Comparison of ENCODE assay signal across 8 cellular contexts in genomic region chr10:74898201-74898976, GRCh38.
DNase-seq lines count a peak whose midpoint lies in the region; ATAC-seq, FAIRE-seq and TF ChIP-seq lines count a peak whose summit lies in the region.

No MANE protein-coding gene starts in this region.

- intact Hi-C loops in testis (cut with DNase I; ENCODE audit: low total_unique reads) = no loop called here

- peaks cover 1% of the 10 kb centered on the region for H3K9me3 ChIP-seq in thymus (ENCODE audit: control insufficient read depth)
- no peaks in the 10 kb centered on the region for H3K9me3 ChIP-seq in testis

- H3K27ac ChIP-seq in thymus (ENCODE audit: low read depth) = peak overlapping the region; percentile 31
- H3K27ac ChIP-seq in testis = peak overlapping the region in 1 of 2 donors; percentile 47

- 88% methylated on average over 4 of the region's 4 CpGs for WGBS in thymus
- WGBS in testis, 2 donors = 49 to 61% methylated on average over 4 of the region's 4 CpGs

- H3K36me3 Mint-ChIP-seq in activated naive CD4-positive, alpha-beta T cell treated with anti-CD3 and anti-CD28 coated beads, Interleukin-2, amount 10 ng/mL, durations not matched to agents 7 days and 5 days = peaks cover 10% of the 10 kb centered on the region
- H3K36me3 Mint-ChIP-seq in activated T-cell treated with anti-CD3 and anti-CD28 coated beads, Interleukin-2, amount 50 U/mL, for 72 hours (ENCODE audit: insufficient read depth in 2 of 2) = peaks cover 0 to 1% of the 10 kb centered on the region in 2 donors

- FAIRE-seq in RCC 7860 (lab: Jason Lieb, UNC) = no peak
- FAIRE-seq in frontal cortex (lab: Jason Lieb, UNC) = no peak

- CTCF ChIA-PET in activated naive CD4-positive, alpha-beta T cell treated with anti-CD3 and anti-CD28 coated beads, Interleukin-2, amount 10 ng/mL, durations not matched to agents 7 days and 5 days (lab: Charles Lee) = interaction anchor here (0.7 to 1.1 kb wide), 3 partner anchors 24 to 339 kb away, joined by 3 to 4 read pairs (median 3); no protein-coding TSS in a partner anchor

- TF ChIP-seq POLR2A in testis (IDR thresholded peaks at IDR 0.05) = no peak

- DNase-seq in activated naive CD4-positive, alpha-beta T cell treated with anti-CD3 and anti-CD28 coated beads, Interleukin-2, amount 10 ng/mL, durations not matched to agents 7 days and 5 days = peak; percentile 52
- no peak for DNase-seq in activated naive CD4-positive, alpha-beta T cell (lab: John Stamatoyannopoulos, UW)
- DNase-seq in activated T-cell treated with anti-CD3 and anti-CD28 coated beads, Interleukin-2, amount 50 U/mL, for 72 hours = peak; percentile 54 to 55
- DNase-seq in RCC 7860 (ENCODE audit: low spot score) = no peak
- DNase-seq in frontal cortex (ENCODE audit: low spot score in 2 of 2) = no peak
- DNase-seq in testis = no peak

- ATAC-seq in HG03103 (IDR thresholded peaks at IDR 0.05; ENCODE audit: low read depth, unreplicated experiment) = peak; percentile 63
- peak; percentile 95 to 96 for ATAC-seq in activated T-cell treated with anti-CD3 and anti-CD28 coated beads, Interleukin-2, amount 50 U/mL, for 72 hours (replicated peaks in 1 of 2)

- H3K4me3 ChIP-seq in thymus (ENCODE audit: low read length) = no peak overlapping the region
- no peak overlapping the region for H3K4me3 ChIP-seq in testis

- TF ChIP-seq CTCF in testis (IDR thresholded peaks at IDR 0.05) = no peak

- H3K36me3 ChIP-seq in thymus (ENCODE audit: control insufficient read depth, insufficient read depth) = no peaks in the 10 kb centered on the region
- H3K36me3 ChIP-seq in testis (ENCODE audit: low read depth, missing control alignments) = no peaks in the 10 kb centered on the region

- peaks cover 2% of the 10 kb centered on the region for H3K9me3 Mint-ChIP-seq in activated naive CD4-positive, alpha-beta T cell treated with anti-CD3 and anti-CD28 coated beads, Interleukin-2, amount 10 ng/mL, durations not matched to agents 7 days and 5 days
- no peaks in the 10 kb centered on the region for H3K9me3 Mint-ChIP-seq in activated T-cell treated with anti-CD3 and anti-CD28 coated beads, Interleukin-2, amount 50 U/mL, for 72 hours

- peak overlapping the region; percentile 70 for H3K27ac Mint-ChIP-seq in activated naive CD4-positive, alpha-beta T cell treated with anti-CD3 and anti-CD28 coated beads, Interleukin-2, amount 10 ng/mL, durations not matched to agents 7 days and 5 days
- peak overlapping the region; percentile 94 for H3K27ac Mint-ChIP-seq in activated T-cell treated with anti-CD3 and anti-CD28 coated beads, Interleukin-2, amount 50 U/mL, for 72 hours

- peaks cover 9% of the 10 kb centered on the region for H3K4me1 ChIP-seq in thymus (ENCODE audit: control insufficient read depth, insufficient read depth, low read length)
- H3K4me1 ChIP-seq in testis = peaks cover 42% of the 10 kb centered on the region

- no peak overlapping the region for H3K4me3 Mint-ChIP-seq in activated naive CD4-positive, alpha-beta T cell treated with anti-CD3 and anti-CD28 coated beads, Interleukin-2, amount 10 ng/mL, durations not matched to agents 7 days and 5 days
- peak overlapping the region; percentile 62 to 87 for H3K4me3 Mint-ChIP-seq in activated T-cell treated with anti-CD3 and anti-CD28 coated beads, Interleukin-2, amount 50 U/mL, for 72 hours

- H3K27me3 Mint-ChIP-seq in activated naive CD4-positive, alpha-beta T cell treated with anti-CD3 and anti-CD28 coated beads, Interleukin-2, amount 10 ng/mL, durations not matched to agents 7 days and 5 days = no peaks in the 10 kb centered on the region
- no peaks in the 10 kb centered on the region for H3K27me3 Mint-ChIP-seq in activated T-cell treated with anti-CD3 and anti-CD28 coated beads, Interleukin-2, amount 50 U/mL, for 72 hours (ENCODE audit: low read depth)

- H3K27me3 ChIP-seq in thymus (ENCODE audit: control insufficient read depth, insufficient read depth) (no peaks in the 10 kb centered on the region), testis (no peaks in the 10 kb centered on the region)

- peaks cover 45% of the 10 kb centered on the region for H3K4me1 Mint-ChIP-seq in activated naive CD4-positive, alpha-beta T cell treated with anti-CD3 and anti-CD28 coated beads, Interleukin-2, amount 10 ng/mL, durations not matched to agents 7 days and 5 days
- peaks cover 61% of the 10 kb centered on the region for H3K4me1 Mint-ChIP-seq in activated T-cell treated with anti-CD3 and anti-CD28 coated beads, Interleukin-2, amount 50 U/mL, for 72 hours (ENCODE audit: low read depth)

Comparison
In these comparisons a context has a peak if more than half of its experiments do, and no peak if none do; other contexts are left out.
1. DNase-seq: peak in activated naive CD4-positive, alpha-beta T cell treated with anti-CD3 and anti-CD28 coated beads, Interleukin-2, amount 10 ng/mL, durations not matched to agents 7 days and 5 days (single experiment) and activated T-cell treated with anti-CD3 and anti-CD28 coated beads, Interleukin-2, amount 50 U/mL, for 72 hours (2 of 2); none in activated naive CD4-positive, alpha-beta T cell (0 of 4), RCC 7860 (single experiment), frontal cortex (0 of 2) and testis (single experiment).